ENCODE assay signal across 14 cellular contexts in the genomic region with DNA sequence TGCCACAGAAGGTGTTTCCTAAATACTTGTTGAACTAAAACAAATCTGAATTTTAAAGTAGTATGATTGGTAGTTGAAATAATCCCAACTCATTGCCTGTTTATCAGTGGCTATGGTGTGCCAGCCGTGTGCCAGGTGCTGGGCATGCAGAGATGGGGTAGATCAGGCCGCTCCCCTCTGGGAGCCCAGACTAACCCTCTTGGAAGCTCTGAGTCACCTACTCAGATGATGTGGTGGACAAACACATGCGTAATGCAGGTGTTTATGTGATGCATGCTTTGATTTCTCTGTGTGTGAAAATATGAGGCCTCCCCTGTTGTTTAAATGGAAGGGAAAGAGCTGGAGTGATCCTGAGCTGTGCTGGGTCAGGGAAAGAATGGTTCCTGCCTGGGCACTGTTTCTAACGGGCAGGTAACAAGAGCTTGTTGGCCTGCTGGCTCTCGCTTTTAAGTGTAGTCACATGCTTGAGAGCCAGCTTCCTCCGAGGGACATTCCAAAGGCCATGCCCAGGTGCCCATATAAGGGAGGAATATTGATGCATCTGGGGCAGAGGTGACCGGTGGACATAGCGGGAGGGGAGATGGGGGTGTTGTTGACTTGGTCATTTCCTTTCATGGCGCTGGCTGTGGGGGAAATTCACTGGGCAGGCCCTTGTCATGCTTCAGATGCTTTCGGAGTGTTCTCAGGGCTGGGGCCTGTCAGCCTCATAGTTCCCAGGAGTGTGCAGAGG. TPM values are rescaled to one million over a fixed set of nuclear protein-coding genes. Genes with fewer than 3 reads are reported as not detected.
DNase-seq lines count a peak whose midpoint lies in the region; ATAC-seq, FAIRE-seq and TF ChIP-seq lines count a peak whose summit lies in the region.
"Had no signal": no experiment of that assay in that cellular context is flagged by ENCODE, and none has a peak within 500 bp of the region (broad histone marks: within the 10 kb centered on the region; RNA-seq: fewer than 3 reads in every experiment).

No MANE protein-coding gene starts in this region.

- intact Hi-C loops in right cardiac atrium (cut with DNase I): no loop called here
- intact Hi-C loops in ovary (cut with DNase I): no loop called here

- ATAC-seq in right cardiac atrium: peak; percentile 87 to 88
- ATAC-seq: HCT116 had no signal

- 0 out of 2 replicates have a peak, but pooled peaks have one; percentile 13 for TF ChIP-seq EP300 in Ishikawa (IDR thresholded peaks at IDR 0.05; ENCODE audit: borderline replicate concordance)
- TF ChIP-seq EP300 in ovary (IDR thresholded peaks at IDR 0.05): no peak

- no peak for TF ChIP-seq RAD21 in Ishikawa (IDR thresholded peaks at IDR 0.05; ENCODE audit: low read depth)

- peaks cover 2% of the 10 kb centered on the region for H3K9me3 Mint-ChIP-seq in astrocyte (ENCODE audit: unreplicated experiment)

- H3K9me3 ChIP-seq in astrocyte (ENCODE audit: insufficient read depth, low read depth, low read length): no peaks in the 10 kb centered on the region
- H3K9me3 ChIP-seq in right cardiac atrium (ENCODE audit: control insufficient read depth, low read length): no peaks in the 10 kb centered on the region
- H3K9me3 ChIP-seq in skeletal muscle tissue (ENCODE audit: control insufficient read depth in 3 of 3, low read length in 3 of 3): no peaks in the 10 kb centered on the region
- no peaks in the 10 kb centered on the region for H3K9me3 ChIP-seq in ovary
- H3K9me3 ChIP-seq: Caco-2 had no signal

- no peak overlapping the region for H3K4me2 ChIP-seq in astrocyte (ENCODE audit: low read length)

- 75% methylated on average over 10 of the region's 10 CpGs for WGBS in right cardiac atrium
- WGBS in ovary, 3 donors: 83 to 91% (median 85%) methylated on average over 10 of the region's 10 CpGs

- H3K4me3 ChIP-seq in astrocyte (ENCODE audit: insufficient read depth, low read depth, low read length) (no peak overlapping the region), right cardiac atrium (ENCODE audit: low read length) (no peak overlapping the region), skeletal muscle tissue (ENCODE audit: low read length in 3 of 3) (peak overlapping the region in 2 of 3 donors; percentile 8 to 34), ovary (no peak overlapping the region)
- H3K4me3 ChIP-seq: dorsolateral prefrontal cortex, skin epidermis had no signal

- H4K20me1 ChIP-seq in astrocyte (ENCODE audit: insufficient read depth, low read length): peaks cover 40% of the 10 kb centered on the region

- no peaks in the 10 kb centered on the region for H3K27me3 Mint-ChIP-seq in astrocyte (ENCODE audit: low read depth, unreplicated experiment)

- peak overlapping the region; percentile 66 for H3K27ac Mint-ChIP-seq in astrocyte (ENCODE audit: unreplicated experiment)

- TF ChIP-seq POLR2A in ovary (IDR thresholded peaks at IDR 0.05): no peak

- TF ChIP-seq CTCF in astrocyte (IDR thresholded peaks at IDR 0.05; ENCODE audit: insufficient read depth, low read depth, low read length) (no peak), ovary (IDR thresholded peaks at IDR 0.05) (no peak)

- H3K36me3 Mint-ChIP-seq in astrocyte (ENCODE audit: low read depth, unreplicated experiment): peaks cover 17% of the 10 kb centered on the region

- H3K9ac ChIP-seq in astrocyte (ENCODE audit: low read length): no peak overlapping the region
- peak overlapping the region; percentile 65 to 85 (median 80) for H3K9ac ChIP-seq in skeletal muscle tissue (ENCODE audit: low read depth in 1 of 3, low read length in 3 of 3)

- peaks cover 5% of the 10 kb centered on the region for H3K4me1 ChIP-seq in astrocyte (ENCODE audit: insufficient read depth, low read length)
- peaks cover 6% of the 10 kb centered on the region for H3K4me1 ChIP-seq in right cardiac atrium (ENCODE audit: control insufficient read depth, insufficient read depth, low read length)
- peaks cover 29 to 44% (median 43%) of the 10 kb centered on the region in 3 donors for H3K4me1 ChIP-seq in skeletal muscle tissue (ENCODE audit: control insufficient read depth in 3 of 3, insufficient read depth in 3 of 3, low read length in 3 of 3)
- H3K4me1 ChIP-seq in ovary (ENCODE audit: insufficient read depth): no peaks in the 10 kb centered on the region
- H3K4me1 ChIP-seq: Caco-2 had no signal

- H3K36me3 ChIP-seq in astrocyte (ENCODE audit: insufficient read depth, low read length) (peaks cover 21% of the 10 kb centered on the region), skeletal muscle tissue (ENCODE audit: control insufficient read depth in 3 of 3, insufficient read depth in 3 of 3, low read length in 3 of 3) (peaks cover 33 to 58% (median 43%) of the 10 kb centered on the region in 3 donors), ovary (no peaks in the 10 kb centered on the region)

- no peak for FAIRE-seq in astrocyte (lab: Jason Lieb, UNC)

- H3K27me3 ChIP-seq in astrocyte (ENCODE audit: insufficient read depth, low read length) (no peaks in the 10 kb centered on the region), right cardiac atrium (ENCODE audit: control insufficient read depth, insufficient read depth) (no peaks in the 10 kb centered on the region), skeletal muscle tissue (ENCODE audit: control insufficient read depth in 3 of 3, insufficient read depth in 3 of 3, low read length in 3 of 3) (no peaks in the 10 kb centered on the region), ovary (no peaks in the 10 kb centered on the region)
- H3K27me3 ChIP-seq: dorsolateral prefrontal cortex had no signal

- H3K4me1 Mint-ChIP-seq in astrocyte (ENCODE audit: low read depth, unreplicated experiment): peaks cover 14% of the 10 kb centered on the region

- no peak overlapping the region for H3K4me3 Mint-ChIP-seq in astrocyte (ENCODE audit: unreplicated experiment)

- peaks cover 53% of the 10 kb centered on the region for H3K79me2 ChIP-seq in astrocyte (ENCODE audit: insufficient read depth, low read length)

- H3K27ac ChIP-seq in astrocyte (ENCODE audit: low read depth, low read length) (no peak overlapping the region), right cardiac atrium (ENCODE audit: low read length) (peak overlapping the region; percentile 96), skeletal muscle tissue (ENCODE audit: low read depth, low read length) (peak overlapping the region; percentile 90), ovary (no peak overlapping the region)

- no peak overlapping the region for H2AFZ ChIP-seq in astrocyte (ENCODE audit: low read depth, low read length)

- DNase-seq in astrocyte (ENCODE audit: low read depth) (no peak), right cardiac atrium (peak; percentile 54 to 79 (median 73)), NCI-H1930 (lab: John Stamatoyannopoulos, UW) (no peak), ovary (no peak), GDM1 (lab: John Stamatoyannopoulos, UW) (no peak)
- DNase-seq: activated naive CD4-positive, alpha-beta T cell treated with anti-CD3 and anti-CD28 coated beads, Interleukin-2, amount 50 U/mL, for 16 hours; Caco-2; dorsolateral prefrontal cortex; Karpas-422; SHP77 treated with DMSO at 0.1 percent for 48 hours had no signal

TF ChIP-seq in Ishikawa, 13 proteins besides CTCF, POLR2A, EP300 and RAD21:
- 0 out of 2 replicates have a peak, but pooled peaks have one; percentile 25 for TF ChIP-seq TCF12 (IDR thresholded peaks at IDR 0.05; ENCODE audit: low read depth)
- TF ChIP-seq ZBTB7A (IDR thresholded peaks at IDR 0.05; ENCODE audit: low read depth): no peak
- TF ChIP-seq, protein P1, sequence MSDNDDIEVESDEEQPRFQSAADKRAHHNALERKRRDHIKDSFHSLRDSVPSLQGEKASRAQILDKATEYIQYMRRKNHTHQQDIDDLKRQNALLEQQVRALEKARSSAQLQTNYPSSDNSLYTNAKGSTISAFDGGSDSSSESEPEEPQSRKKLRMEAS (IDR thresholded peaks at IDR 0.05): peak; percentile 37; the same call in 1 of the 2 replicates

RNA-seq across cellular contexts. Expression of gene MFN2, which starts 10.2 kb away (rescaled TPM):
- total RNA-seq in astrocyte: 74.0 and 75.5 TPM in 2 replicates
- total RNA-seq in right cardiac atrium: 100 to 1,000 TPM; 386 to 449 (median 419) TPM
- polyA plus RNA-seq in right cardiac atrium: 237 TPM
- total RNA-seq in skeletal muscle tissue: 37.6 TPM
- 10 to 100 TPM; 27.8 to 67.8 (median 55.8) TPM for total RNA-seq in ovary
- 10 to 100 TPM; 29.7 to 77.0 TPM for polyA plus RNA-seq in ovary

RNA-seq across cellular contexts. Expression of gene MIIP, which starts 28.8 kb away (rescaled TPM):
- total RNA-seq in astrocyte (29.1 and 33.8 TPM in 2 replicates), right cardiac atrium (10 to 100 TPM in 3 of 4 donors, 1 to 10 TPM in 1; 8.5 to 16.4 (median 12.5) TPM), skeletal muscle tissue (26.1 TPM), ovary (10 to 100 TPM; 32.3 to 59.0 (median 36.4) TPM)
- polyA plus RNA-seq in right cardiac atrium (12.5 TPM), ovary (10 to 100 TPM in 1 of 2 donors, 1 to 10 TPM in 1; 3.3 to 42.8 TPM)

RNA-seq across cellular contexts. Expression of gene PLOD1, which starts 56.0 kb away (rescaled TPM):
- 375 and 500 TPM in 2 replicates for total RNA-seq in astrocyte
- 10 to 100 TPM; 49.5 to 77.8 (median 63.1) TPM for total RNA-seq in right cardiac atrium
- 51.0 TPM for polyA plus RNA-seq in right cardiac atrium
- total RNA-seq in skeletal muscle tissue: 97.6 TPM
- total RNA-seq in ovary: 10 to 100 TPM; 26.3 to 98.2 (median 58.7) TPM
- polyA plus RNA-seq in ovary: 10 to 100 TPM; 52.3 to 67.9 TPM

Comparison
In these comparisons a context has a peak if more than half of its experiments do, and no peak if none do; other contexts are left out.
1. DNase-seq: peak in right cardiac atrium (3 of 3); none in astrocyte (single experiment), NCI-H1930 (0 of 2), ovary (0 of 5) and GDM1 (single experiment).
2. H3K27ac ChIP-seq: peak in right cardiac atrium (single experiment) and skeletal muscle tissue (single experiment); none in astrocyte (single experiment) and ovary (0 of 2).
3. H3K4me3 ChIP-seq: peak in skeletal muscle tissue (2 of 3); none in astrocyte (single experiment), right cardiac atrium (single experiment) and ovary (single experiment).